ENCODE assay signal across 8 cellular contexts in the genomic region with DNA sequence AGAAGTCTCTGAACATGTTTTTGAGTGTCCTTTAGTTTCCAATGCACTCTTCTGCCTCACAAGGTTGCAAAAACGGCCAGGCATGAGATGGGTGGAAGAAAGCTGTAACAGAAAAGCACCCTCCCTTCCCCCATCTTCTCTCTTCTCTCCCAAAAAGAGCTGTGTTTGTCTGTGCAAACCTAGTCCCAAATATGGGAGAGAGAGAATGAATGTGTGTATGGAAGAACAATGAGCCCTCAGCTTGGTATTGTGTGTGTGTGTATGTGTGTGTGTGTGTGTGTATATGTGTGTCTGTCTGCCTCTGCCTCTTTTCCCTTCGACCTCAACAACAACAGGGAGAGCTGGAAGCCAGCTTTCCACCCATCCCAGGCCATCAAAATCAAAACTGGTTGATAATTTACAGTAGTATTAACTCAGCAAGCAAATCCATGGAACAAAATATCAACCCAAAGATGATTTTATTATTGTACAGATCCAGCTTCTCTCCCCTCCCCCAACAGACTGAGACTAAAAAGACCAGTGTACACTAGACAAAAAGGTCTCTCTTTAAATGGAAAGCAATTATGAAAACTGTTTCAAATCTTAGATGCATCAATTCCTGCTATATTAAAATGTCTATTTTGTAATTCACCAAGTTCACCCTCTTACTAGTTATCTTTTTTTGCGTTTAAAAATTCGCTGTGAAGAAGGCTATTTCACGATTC. TPM values are rescaled to one million over a fixed set of nuclear protein-coding genes. Genes with fewer than 3 reads are reported as not detected.
DNase-seq lines count a peak whose midpoint lies in the region; ATAC-seq, FAIRE-seq and TF ChIP-seq lines count a peak whose summit lies in the region.

No MANE protein-coding gene starts in this region.

- no peak for ATAC-seq in GM21447 (IDR thresholded peaks at IDR 0.05; ENCODE audit: unreplicated experiment)

- H3K4me3 ChIP-seq in kidney (ENCODE audit: low read length in 2 of 2) (peak overlapping the region; percentile 64 to 94), stomach smooth muscle (ENCODE audit: low read length in 2 of 2) (peak overlapping the region; percentile 91)

- H3K4me1 ChIP-seq in kidney (ENCODE audit: control insufficient read depth in 1 of 2, insufficient read depth in 1 of 2, low read depth in 1 of 2, low read length in 2 of 2) (peaks cover 9 to 23% of the 10 kb centered on the region in 2 donors), stomach smooth muscle (ENCODE audit: control insufficient read depth, insufficient read depth, low read length) (peaks cover 20% of the 10 kb centered on the region)

- intact Hi-C loops in kidney (cut with DNase I) = no loop called here

- H3K27me3 ChIP-seq in stomach smooth muscle (ENCODE audit: control insufficient read depth in 1 of 2, insufficient read depth in 2 of 2, low read length in 2 of 2) = no peaks in the 10 kb centered on the region

- TF ChIP-seq POLR2A in H54 (IDR thresholded peaks at IDR 0.05; ENCODE audit: low read depth, low read length) = no peak

- peak overlapping the region; percentile 94 to 98 for H3K27ac ChIP-seq in kidney (ENCODE audit: low read depth in 2 of 2, low read length in 2 of 2)
- H3K27ac ChIP-seq in stomach smooth muscle (ENCODE audit: low read length) = peak overlapping the region; percentile 49

- DNase-seq in DMS114 treated with DMSO at 0.1 percent for 48 hours (lab: John Stamatoyannopoulos, UW; ENCODE audit: unreplicated experiment) (peak; percentile 30), M059J (ENCODE audit: low read depth) (peak; percentile 15), anterior cingulate cortex (lab: John Stamatoyannopoulos, UW) (peak in 37 of 58 donors; percentile 8 to 83 (median 33)), kidney (no peak), H54 (ENCODE audit: insufficient read length, low spot score) (no peak)
- DNase-seq in stimulated activated CD8-positive, alpha-beta memory T cell treated with anti-CD3 and anti-CD28 coated beads, Interleukin-4, amount 100 ng/mL, for 48 hours = no peak

- FAIRE-seq in kidney (lab: Jason Lieb, UNC) = no peak
- FAIRE-seq in H54 (lab: Jason Lieb, UNC) = no peak

- H3K36me3 ChIP-seq in kidney (ENCODE audit: control insufficient read depth in 1 of 2, insufficient read depth in 2 of 2, low read length in 2 of 2) (no peaks in the 10 kb centered on the region), stomach smooth muscle (ENCODE audit: control insufficient read depth in 2 of 2, insufficient read depth in 2 of 2, low read length in 2 of 2) (no peaks in the 10 kb centered on the region)

- no peaks in the 10 kb centered on the region for H3K9me3 ChIP-seq in kidney (ENCODE audit: control insufficient read depth in 1 of 2, low read length in 2 of 2)
- H3K9me3 ChIP-seq in stomach smooth muscle (ENCODE audit: control insufficient read depth in 2 of 2, low read length in 2 of 2) = no peaks in the 10 kb centered on the region

- H3K9ac ChIP-seq in kidney (ENCODE audit: low read length in 2 of 2) (peak overlapping the region in 1 of 2 donors; percentile 96), stomach smooth muscle (ENCODE audit: low read length in 2 of 2) (peak overlapping the region; percentile 60 to 95)

- TF ChIP-seq CTCF in kidney (IDR thresholded peaks at IDR 0.05; ENCODE audit: borderline replicate concordance, extremely low read depth, insufficient read depth) = no peak

RNA-seq across cellular contexts. Expression of a gene that starts 1.7 kb away (rescaled TPM):
- total RNA-seq in M059J (2014; rRNA removed; shearing (Covaris generic)) = 4.7 and 13.1 TPM in 2 replicates
- 176 TPM for total RNA-seq in kidney
- polyA plus RNA-seq in kidney (ENCODE audit: insufficient read depth, low read depth, low replicate concordance) = 37.2 TPM

Comparison
In these comparisons a context has a peak if more than half of its experiments do, and no peak if none do; other contexts are left out.
1. DNase-seq: peak in DMS114 treated with DMSO at 0.1 percent for 48 hours (single experiment), M059J (single experiment) and anterior cingulate cortex (37 of 58); none in kidney (single experiment), stimulated activated CD8-positive, alpha-beta memory T cell treated with anti-CD3 and anti-CD28 coated beads, Interleukin-4, amount 100 ng/mL, for 48 hours (single experiment) and H54 (single experiment).
2. RNA of a gene that starts 1.7 kb away (total RNA-seq): 176 TPM in kidney (single experiment); 4.7 to 13.1 TPM in M059J; every median in the first group is over 10 times any median in the second.